Comparison of ENCODE assay signal across 2 cellular contexts in genomic region chr21:21195417-21195816, GRCh38.
TF ChIP-seq lines count a peak whose summit lies in the region.

No MANE protein-coding gene starts in this region.

TF ChIP-seq in IMR-90, 13 proteins besides CTCF, POLR2A, EP300 and RAD21:
- TF ChIP-seq USF2 (IDR thresholded peaks at IDR 0.05; ENCODE audit: low read depth, low read length): no peak
- no peak for TF ChIP-seq SMC3 (IDR thresholded peaks at IDR 0.05; ENCODE audit: low read depth, low read length)
- no peak for TF ChIP-seq BHLHE40 (IDR thresholded peaks at IDR 0.05; ENCODE audit: low read depth, low read length)
- TF ChIP-seq ELK1 (IDR thresholded peaks at IDR 0.05; ENCODE audit: borderline replicate concordance, low read depth, low read length): no peak
- TF ChIP-seq RFX5 (IDR thresholded peaks at IDR 0.05; ENCODE audit: low read depth, low read length): no peak
- TF ChIP-seq CEBPB (IDR thresholded peaks at IDR 0.05; ENCODE audit: low read depth, low read length): no peak
- TF ChIP-seq MAFK (IDR thresholded peaks at IDR 0.05; ENCODE audit: low read depth, low read length): no peak
- no peak for TF ChIP-seq MXI1 (IDR thresholded peaks at IDR 0.05; ENCODE audit: borderline replicate concordance, low read depth, low read length)

TF ChIP-seq in K562, 482 proteins besides CTCF, POLR2A, EP300 and RAD21:
- TF ChIP-seq RAD51 (IDR thresholded peaks at IDR 0.05; ENCODE audit: borderline replicate concordance, low read depth): no peak
- TF ChIP-seq BMI1 (IDR thresholded peaks at IDR 0.05; ENCODE audit: low read length): no peak
- TF ChIP-seq ZNF436 (CRISPR knock-in tag; IDR thresholded peaks at IDR 0.05): no peak
- TF ChIP-seq PTRF (tag; IDR thresholded peaks at IDR 0.05): no peak
- TF ChIP-seq ARID1B (IDR thresholded peaks at IDR 0.05): no peak
- no peak for TF ChIP-seq LARP7 (IDR thresholded peaks at IDR 0.05)
- TF ChIP-seq CREB3L1 (IDR thresholded peaks at IDR 0.05; ENCODE audit: borderline replicate concordance, low read depth): no peak
- TF ChIP-seq FOSL1 (tag; conservative IDR thresholded peaks at IDR 0.05): no peak
- no peak for TF ChIP-seq OTX1 (CRISPR knock-in tag; IDR thresholded peaks at IDR 0.05)
- TF ChIP-seq CBFA2T3 (IDR thresholded peaks at IDR 0.05): no peak
- no peak for TF ChIP-seq ZNF24 (IDR thresholded peaks at IDR 0.05)
